Comparison of ENCODE assay signal across 1 cellular context in the genomic region with DNA sequence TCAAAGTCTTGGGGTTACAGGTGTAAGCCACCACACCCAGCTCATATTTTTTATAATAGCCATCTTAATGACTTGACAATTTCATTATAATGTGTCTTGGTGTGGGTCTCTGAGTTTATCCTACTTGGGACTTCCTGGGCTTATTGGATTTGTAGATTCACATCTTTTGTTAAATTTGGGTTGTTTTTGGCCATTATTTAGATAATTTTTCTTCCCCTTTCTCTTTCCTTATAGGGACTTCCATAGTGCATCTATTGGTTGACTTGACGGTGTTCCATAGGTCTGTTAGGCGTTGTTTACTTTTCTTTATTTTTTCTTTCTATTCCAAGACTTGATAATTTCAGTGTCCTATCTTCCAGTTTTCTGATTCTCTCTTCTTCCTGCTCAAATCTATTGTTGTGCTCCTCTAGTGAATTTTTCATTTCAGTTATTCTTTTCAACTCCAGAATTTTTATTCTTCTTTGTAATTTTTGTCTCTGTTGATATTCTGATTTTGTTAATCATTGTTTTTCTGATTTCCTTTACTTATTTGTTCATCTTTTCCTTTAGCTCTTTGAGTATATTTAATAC.
TF ChIP-seq lines count a peak whose summit lies in the region.

No MANE protein-coding gene starts in this region.

TF ChIP-seq in K562, 482 proteins besides CTCF, POLR2A, EP300 and RAD21 (continued from another document):
- TF ChIP-seq, protein P1, sequence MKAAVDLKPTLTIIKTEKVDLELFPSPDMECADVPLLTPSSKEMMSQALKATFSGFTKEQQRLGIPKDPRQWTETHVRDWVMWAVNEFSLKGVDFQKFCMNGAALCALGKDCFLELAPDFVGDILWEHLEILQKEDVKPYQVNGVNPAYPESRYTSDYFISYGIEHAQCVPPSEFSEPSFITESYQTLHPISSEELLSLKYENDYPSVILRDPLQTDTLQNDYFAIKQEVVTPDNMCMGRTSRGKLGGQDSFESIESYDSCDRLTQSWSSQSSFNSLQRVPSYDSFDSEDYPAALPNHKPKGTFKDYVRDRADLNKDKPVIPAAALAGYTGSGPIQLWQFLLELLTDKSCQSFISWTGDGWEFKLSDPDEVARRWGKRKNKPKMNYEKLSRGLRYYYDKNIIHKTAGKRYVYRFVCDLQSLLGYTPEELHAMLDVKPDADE (conservative IDR thresholded peaks at IDR 0.05; ENCODE audit: control insufficient read depth, low read depth, low read length) = no peak
- TF ChIP-seq ZNF175 (CRISPR knock-in tag; IDR thresholded peaks at IDR 0.05; ENCODE audit: low read depth) (no peak), ZNF212 (CRISPR knock-in tag; IDR thresholded peaks at IDR 0.05) (no peak), ZBTB8A (IDR thresholded peaks at IDR 0.05; ENCODE audit: partially characterized antibody) (no peak), ZNF445 (CRISPR knock-in tag; IDR thresholded peaks at IDR 0.05; ENCODE audit: low read depth) (no peak), BRD4 (IDR thresholded peaks at IDR 0.05) (no peak), JUND (IDR thresholded peaks at IDR 0.05; ENCODE audit: borderline replicate concordance, low read depth, low read length) (no peak), JUND (tag; IDR thresholded peaks at IDR 0.05; ENCODE audit: borderline replicate concordance, low read depth, low read length) (no peak), EZH2 (IDR thresholded peaks at IDR 0.05; ENCODE audit: borderline replicate concordance, low read depth, low read length) (no peak), NRF1 (conservative IDR thresholded peaks at IDR 0.05 in 1 of 2, IDR thresholded peaks at IDR 0.05 in 1 of 2) (no peak), MCM5 (IDR thresholded peaks at IDR 0.05; ENCODE audit: low read depth) (no peak), EP400 (IDR thresholded peaks at IDR 0.05) (peak; percentile 36; the same call in 1 of the 2 replicates), NFIX (CRISPR knock-in tag; IDR thresholded peaks at IDR 0.05; ENCODE audit: low read depth) (no peak), XRCC3 (IDR thresholded peaks at IDR 0.05) (peak; percentile 79; the same call in 1 of the 2 replicates), TRIM28 (IDR thresholded peaks at IDR 0.05) (peak; percentile 99), NR1H2 (CRISPR knock-in tag; IDR thresholded peaks at IDR 0.05) (no peak), ZNF224 (CRISPR knock-in tag; IDR thresholded peaks at IDR 0.05) (no peak), CHCHD3 (CRISPR knock-in tag; IDR thresholded peaks at IDR 0.05) (no peak), CBX1 (IDR thresholded peaks at IDR 0.05; ENCODE audit: low read depth) (0 out of 2 replicates have a peak, but pooled peaks have one; percentile 28), MTA3 (IDR thresholded peaks at IDR 0.05; ENCODE audit: borderline replicate concordance) (0 out of 2 replicates have a peak, but pooled peaks have one; percentile 43), ZNF217 (CRISPR knock-in tag; IDR thresholded peaks at IDR 0.05) (no peak), ZNF589 (CRISPR knock-in tag; IDR thresholded peaks at IDR 0.05; ENCODE audit: low read depth) (no peak), CBX3 (IDR thresholded peaks at IDR 0.05; ENCODE audit: borderline replicate concordance in 1 of 2, low read length in 2 of 2) (peak in 1 of 2 experiments; percentile 99; a peak in 2 of 3 replicates), LCOR (CRISPR knock-in tag; IDR thresholded peaks at IDR 0.05) (no peak), POU5F1 (IDR thresholded peaks at IDR 0.05; ENCODE audit: borderline replicate concordance, low read depth, low read length, partially characterized antibody) (no peak)
- TF ChIP-seq, protein P2, sequence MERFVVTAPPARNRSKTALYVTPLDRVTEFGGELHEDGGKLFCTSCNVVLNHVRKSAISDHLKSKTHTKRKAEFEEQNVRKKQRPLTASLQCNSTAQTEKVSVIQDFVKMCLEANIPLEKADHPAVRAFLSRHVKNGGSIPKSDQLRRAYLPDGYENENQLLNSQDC (CRISPR knock-in tag; IDR thresholded peaks at IDR 0.05) = no peak
- TF ChIP-seq, protein P3, sequence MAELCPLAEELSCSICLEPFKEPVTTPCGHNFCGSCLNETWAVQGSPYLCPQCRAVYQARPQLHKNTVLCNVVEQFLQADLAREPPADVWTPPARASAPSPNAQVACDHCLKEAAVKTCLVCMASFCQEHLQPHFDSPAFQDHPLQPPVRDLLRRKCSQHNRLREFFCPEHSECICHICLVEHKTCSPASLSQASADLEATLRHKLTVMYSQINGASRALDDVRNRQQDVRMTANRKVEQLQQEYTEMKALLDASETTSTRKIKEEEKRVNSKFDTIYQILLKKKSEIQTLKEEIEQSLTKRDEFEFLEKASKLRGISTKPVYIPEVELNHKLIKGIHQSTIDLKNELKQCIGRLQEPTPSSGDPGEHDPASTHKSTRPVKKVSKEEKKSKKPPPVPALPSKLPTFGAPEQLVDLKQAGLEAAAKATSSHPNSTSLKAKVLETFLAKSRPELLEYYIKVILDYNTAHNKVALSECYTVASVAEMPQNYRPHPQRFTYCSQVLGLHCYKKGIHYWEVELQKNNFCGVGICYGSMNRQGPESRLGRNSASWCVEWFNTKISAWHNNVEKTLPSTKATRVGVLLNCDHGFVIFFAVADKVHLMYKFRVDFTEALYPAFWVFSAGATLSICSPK (IDR thresholded peaks at IDR 0.05; ENCODE audit: borderline replicate concordance) = no peak
- TF ChIP-seq, protein P4, sequence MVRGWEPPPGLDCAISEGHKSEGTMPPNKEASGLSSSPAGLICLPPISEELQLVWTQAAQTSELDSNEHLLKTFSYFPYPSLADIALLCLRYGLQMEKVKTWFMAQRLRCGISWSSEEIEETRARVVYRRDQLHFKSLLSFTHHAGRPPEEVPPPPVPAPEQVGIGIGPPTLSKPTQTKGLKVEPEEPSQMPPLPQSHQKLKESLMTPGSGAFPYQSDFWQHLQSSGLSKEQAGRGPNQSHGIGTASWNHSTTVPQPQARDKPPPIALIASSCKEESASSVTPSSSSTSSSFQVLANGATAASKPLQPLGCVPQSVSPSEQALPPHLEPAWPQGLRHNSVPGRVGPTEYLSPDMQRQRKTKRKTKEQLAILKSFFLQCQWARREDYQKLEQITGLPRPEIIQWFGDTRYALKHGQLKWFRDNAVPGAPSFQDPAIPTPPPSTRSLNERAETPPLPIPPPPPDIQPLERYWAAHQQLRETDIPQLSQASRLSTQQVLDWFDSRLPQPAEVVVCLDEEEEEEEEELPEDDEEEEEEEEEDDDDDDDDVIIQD (CRISPR knock-in tag; IDR thresholded peaks at IDR 0.05) = no peak
- TF ChIP-seq, protein P5, sequence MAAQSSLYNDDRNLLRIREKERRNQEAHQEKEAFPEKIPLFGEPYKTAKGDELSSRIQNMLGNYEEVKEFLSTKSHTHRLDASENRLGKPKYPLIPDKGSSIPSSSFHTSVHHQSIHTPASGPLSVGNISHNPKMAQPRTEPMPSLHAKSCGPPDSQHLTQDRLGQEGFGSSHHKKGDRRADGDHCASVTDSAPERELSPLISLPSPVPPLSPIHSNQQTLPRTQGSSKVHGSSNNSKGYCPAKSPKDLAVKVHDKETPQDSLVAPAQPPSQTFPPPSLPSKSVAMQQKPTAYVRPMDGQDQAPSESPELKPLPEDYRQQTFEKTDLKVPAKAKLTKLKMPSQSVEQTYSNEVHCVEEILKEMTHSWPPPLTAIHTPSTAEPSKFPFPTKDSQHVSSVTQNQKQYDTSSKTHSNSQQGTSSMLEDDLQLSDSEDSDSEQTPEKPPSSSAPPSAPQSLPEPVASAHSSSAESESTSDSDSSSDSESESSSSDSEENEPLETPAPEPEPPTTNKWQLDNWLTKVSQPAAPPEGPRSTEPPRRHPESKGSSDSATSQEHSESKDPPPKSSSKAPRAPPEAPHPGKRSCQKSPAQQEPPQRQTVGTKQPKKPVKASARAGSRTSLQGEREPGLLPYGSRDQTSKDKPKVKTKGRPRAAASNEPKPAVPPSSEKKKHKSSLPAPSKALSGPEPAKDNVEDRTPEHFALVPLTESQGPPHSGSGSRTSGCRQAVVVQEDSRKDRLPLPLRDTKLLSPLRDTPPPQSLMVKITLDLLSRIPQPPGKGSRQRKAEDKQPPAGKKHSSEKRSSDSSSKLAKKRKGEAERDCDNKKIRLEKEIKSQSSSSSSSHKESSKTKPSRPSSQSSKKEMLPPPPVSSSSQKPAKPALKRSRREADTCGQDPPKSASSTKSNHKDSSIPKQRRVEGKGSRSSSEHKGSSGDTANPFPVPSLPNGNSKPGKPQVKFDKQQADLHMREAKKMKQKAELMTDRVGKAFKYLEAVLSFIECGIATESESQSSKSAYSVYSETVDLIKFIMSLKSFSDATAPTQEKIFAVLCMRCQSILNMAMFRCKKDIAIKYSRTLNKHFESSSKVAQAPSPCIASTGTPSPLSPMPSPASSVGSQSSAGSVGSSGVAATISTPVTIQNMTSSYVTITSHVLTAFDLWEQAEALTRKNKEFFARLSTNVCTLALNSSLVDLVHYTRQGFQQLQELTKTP (IDR thresholded peaks at IDR 0.05; ENCODE audit: low read depth in 1 of 2, partially characterized antibody in 2 of 2) = peak in 1 of 2 experiments; percentile 60
- TF ChIP-seq, protein P6, sequence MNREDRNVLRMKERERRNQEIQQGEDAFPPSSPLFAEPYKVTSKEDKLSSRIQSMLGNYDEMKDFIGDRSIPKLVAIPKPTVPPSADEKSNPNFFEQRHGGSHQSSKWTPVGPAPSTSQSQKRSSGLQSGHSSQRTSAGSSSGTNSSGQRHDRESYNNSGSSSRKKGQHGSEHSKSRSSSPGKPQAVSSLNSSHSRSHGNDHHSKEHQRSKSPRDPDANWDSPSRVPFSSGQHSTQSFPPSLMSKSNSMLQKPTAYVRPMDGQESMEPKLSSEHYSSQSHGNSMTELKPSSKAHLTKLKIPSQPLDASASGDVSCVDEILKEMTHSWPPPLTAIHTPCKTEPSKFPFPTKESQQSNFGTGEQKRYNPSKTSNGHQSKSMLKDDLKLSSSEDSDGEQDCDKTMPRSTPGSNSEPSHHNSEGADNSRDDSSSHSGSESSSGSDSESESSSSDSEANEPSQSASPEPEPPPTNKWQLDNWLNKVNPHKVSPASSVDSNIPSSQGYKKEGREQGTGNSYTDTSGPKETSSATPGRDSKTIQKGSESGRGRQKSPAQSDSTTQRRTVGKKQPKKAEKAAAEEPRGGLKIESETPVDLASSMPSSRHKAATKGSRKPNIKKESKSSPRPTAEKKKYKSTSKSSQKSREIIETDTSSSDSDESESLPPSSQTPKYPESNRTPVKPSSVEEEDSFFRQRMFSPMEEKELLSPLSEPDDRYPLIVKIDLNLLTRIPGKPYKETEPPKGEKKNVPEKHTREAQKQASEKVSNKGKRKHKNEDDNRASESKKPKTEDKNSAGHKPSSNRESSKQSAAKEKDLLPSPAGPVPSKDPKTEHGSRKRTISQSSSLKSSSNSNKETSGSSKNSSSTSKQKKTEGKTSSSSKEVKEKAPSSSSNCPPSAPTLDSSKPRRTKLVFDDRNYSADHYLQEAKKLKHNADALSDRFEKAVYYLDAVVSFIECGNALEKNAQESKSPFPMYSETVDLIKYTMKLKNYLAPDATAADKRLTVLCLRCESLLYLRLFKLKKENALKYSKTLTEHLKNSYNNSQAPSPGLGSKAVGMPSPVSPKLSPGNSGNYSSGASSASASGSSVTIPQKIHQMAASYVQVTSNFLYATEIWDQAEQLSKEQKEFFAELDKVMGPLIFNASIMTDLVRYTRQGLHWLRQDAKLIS (CRISPR knock-in tag; IDR thresholded peaks at IDR 0.05) = no peak
- TF ChIP-seq, protein P7, sequence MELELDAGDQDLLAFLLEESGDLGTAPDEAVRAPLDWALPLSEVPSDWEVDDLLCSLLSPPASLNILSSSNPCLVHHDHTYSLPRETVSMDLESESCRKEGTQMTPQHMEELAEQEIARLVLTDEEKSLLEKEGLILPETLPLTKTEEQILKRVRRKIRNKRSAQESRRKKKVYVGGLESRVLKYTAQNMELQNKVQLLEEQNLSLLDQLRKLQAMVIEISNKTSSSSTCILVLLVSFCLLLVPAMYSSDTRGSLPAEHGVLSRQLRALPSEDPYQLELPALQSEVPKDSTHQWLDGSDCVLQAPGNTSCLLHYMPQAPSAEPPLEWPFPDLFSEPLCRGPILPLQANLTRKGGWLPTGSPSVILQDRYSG (tag; conservative IDR thresholded peaks at IDR 0.05; ENCODE audit: low read depth) = no peak
